8 cellular contexts compared by ENCODE assay signal in the genomic region with DNA sequence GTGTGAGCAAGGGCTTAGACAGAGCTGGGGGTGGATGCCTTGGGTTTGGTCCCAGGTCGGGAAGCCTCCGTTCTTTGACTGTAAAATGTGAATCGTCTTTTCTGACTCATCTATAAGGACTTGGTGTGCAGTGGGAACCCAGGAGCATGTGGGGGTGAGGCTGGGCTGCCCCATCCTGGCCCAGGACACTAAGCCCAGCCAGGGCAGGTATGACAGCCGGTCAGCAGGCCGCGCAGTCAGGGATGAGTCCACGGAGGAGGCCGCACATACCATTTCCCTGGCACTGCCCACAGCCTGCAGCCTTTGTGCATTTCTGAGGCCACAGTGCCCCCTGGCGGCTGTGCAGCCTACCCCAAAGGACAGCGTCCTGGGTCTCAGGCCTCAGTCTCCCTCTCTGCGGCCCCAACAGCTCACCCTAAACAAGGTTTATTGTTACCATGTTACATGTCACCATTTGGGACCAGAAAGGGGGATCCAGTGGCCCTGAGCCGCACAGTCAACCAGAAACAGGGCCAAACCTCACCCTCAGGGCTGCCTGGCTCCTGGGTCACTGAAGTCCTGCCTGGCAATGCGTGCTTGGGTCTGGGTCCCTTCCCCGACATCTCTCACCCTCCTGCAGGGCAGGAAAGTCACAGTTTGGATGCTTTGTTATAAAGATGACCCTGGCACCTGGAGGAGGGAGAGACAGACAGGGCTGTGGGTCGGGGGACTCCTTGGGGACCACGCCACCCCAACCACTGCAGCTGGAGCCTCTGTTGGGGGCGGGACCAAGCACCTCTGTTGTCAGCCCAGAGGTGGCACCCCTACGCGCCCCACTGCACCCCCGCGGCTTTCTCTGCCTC. TPM values are rescaled to one million over a fixed set of nuclear protein-coding genes. Genes with fewer than 3 reads are reported as not detected.
DNase-seq lines count a peak whose midpoint lies in the region; ATAC-seq and TF ChIP-seq lines count a peak whose summit lies in the region.

No MANE protein-coding gene starts in this region.

- no peaks in the 10 kb centered on the region for H3K9me3 ChIP-seq in lung (ENCODE audit: control insufficient read depth in 2 of 2, insufficient read depth in 1 of 2, low read length in 1 of 2)

- WGBS in lung, 2 donors, result 51 to 53% methylated on average over 21 of the region's 21 CpGs

- H3K27ac Mint-ChIP-seq in activated CD4-positive, alpha-beta memory T cell treated with anti-CD3 and anti-CD28 coated beads, Interleukin-2, amount 10 ng/mL, durations not matched to agents 7 days and 5 days, result no peak overlapping the region

- H3K27me3 Mint-ChIP-seq in activated CD4-positive, alpha-beta memory T cell treated with anti-CD3 and anti-CD28 coated beads, Interleukin-2, amount 10 ng/mL, durations not matched to agents 7 days and 5 days, result no peaks in the 10 kb centered on the region

- no peak overlapping the region for H3K4me3 Mint-ChIP-seq in activated CD4-positive, alpha-beta memory T cell treated with anti-CD3 and anti-CD28 coated beads, Interleukin-2, amount 10 ng/mL, durations not matched to agents 7 days and 5 days

- ATAC-seq in lung (ENCODE audit: insufficient read depth, low FRiP score) (peak; percentile 90), HG03135 (IDR thresholded peaks at IDR 0.05; ENCODE audit: unreplicated experiment) (no peak)

- H3K4me1 ChIP-seq in lung (ENCODE audit: control insufficient read depth in 2 of 2, insufficient read depth in 2 of 2, low read length in 2 of 2), result no peaks in the 10 kb centered on the region

- no peaks in the 10 kb centered on the region for H3K4me1 Mint-ChIP-seq in activated CD4-positive, alpha-beta memory T cell treated with anti-CD3 and anti-CD28 coated beads, Interleukin-2, amount 10 ng/mL, durations not matched to agents 7 days and 5 days

- TF ChIP-seq CTCF in AG10803 (conservative IDR thresholded peaks at IDR 0.05; ENCODE audit: low read length) (peak; percentile 91), dorsolateral prefrontal cortex (IDR thresholded peaks at IDR 0.05 in 54 of 56, conservative IDR thresholded peaks at IDR 0.05 in 2 of 56; ENCODE audit: low read depth in 1 of 56, partially characterized antibody in 56 of 56) (peak; percentile 79 to 99 (median 95)), lung (IDR thresholded peaks at IDR 0.05; ENCODE audit: control extremely low read depth, extremely low read depth) (peak; percentile 94)

- no peaks in the 10 kb centered on the region for H3K36me3 Mint-ChIP-seq in activated CD4-positive, alpha-beta memory T cell treated with anti-CD3 and anti-CD28 coated beads, Interleukin-2, amount 10 ng/mL, durations not matched to agents 7 days and 5 days (ENCODE audit: low read depth)

- H3K27me3 ChIP-seq in dorsolateral prefrontal cortex (no peaks in the 10 kb centered on the region), lung (ENCODE audit: control insufficient read depth, insufficient read depth) (no peaks in the 10 kb centered on the region)

- H3K36me3 ChIP-seq in lung (ENCODE audit: control insufficient read depth in 2 of 2, insufficient read depth in 2 of 2, low read length in 2 of 2), result peaks cover 0 to 4% of the 10 kb centered on the region in 2 donors

- peak overlapping the region in 1 of 59 donors; percentile 31 for H3K27ac ChIP-seq in dorsolateral prefrontal cortex
- H3K27ac ChIP-seq in lung (ENCODE audit: low read depth in 1 of 2, low read length in 1 of 2), result no peak overlapping the region

- H3K4me3 ChIP-seq in AG10803 (ENCODE audit: low read length), result no peak overlapping the region
- H3K4me3 ChIP-seq in dorsolateral prefrontal cortex, result peak overlapping the region in 4 of 59 donors; percentile 1 to 28 (median 16)
- H3K4me3 ChIP-seq in lung, result no peak overlapping the region

- DNase-seq in AG10803 (ENCODE audit: low read depth) (peak; percentile 75), GM19240 (ENCODE audit: insufficient read length, low spot score) (peak; percentile 83), NCI-H345 (lab: John Stamatoyannopoulos, UW) (peak; percentile 50), dorsolateral prefrontal cortex (peak; percentile 77 to 93 (median 86)), lung (ENCODE audit: low spot score) (peak; percentile 76)
- peak; percentile 74 for DNase-seq in activated CD4-positive, alpha-beta memory T cell treated with anti-CD3 and anti-CD28 coated beads, Interleukin-2, amount 10 ng/mL, durations not matched to agents 7 days and 5 days
- DNase-seq in stimulated activated CD8-positive, alpha-beta memory T cell treated with anti-CD3 and anti-CD28 coated beads, Interleukin-12 subunit alpha, Interleukin-12 subunit beta, amount 100 ng/mL, for 1 hour (ENCODE audit: low read depth), result peak; percentile 62

- CTCF ChIA-PET in activated CD4-positive, alpha-beta memory T cell treated with anti-CD3 and anti-CD28 coated beads, Interleukin-2, amount 10 ng/mL, durations not matched to agents 7 days and 5 days (lab: Charles Lee), result interaction anchor here (0.5 to 2.8 kb wide), 5 partner anchors 39 to 729 kb away, joined by 3 to 11 read pairs (median 4); no protein-coding TSS in a partner anchor

- H3K9me3 Mint-ChIP-seq in activated CD4-positive, alpha-beta memory T cell treated with anti-CD3 and anti-CD28 coated beads, Interleukin-2, amount 10 ng/mL, durations not matched to agents 7 days and 5 days, result no peaks in the 10 kb centered on the region

- intact Hi-C loops in dorsolateral prefrontal cortex (cut with DNase I), result loop anchor here (1.0 to 10.0 kb wide), 4 partner anchors 667 to 730 kb away; no protein-coding TSS in a partner anchor

- POLR2A ChIA-PET in activated CD4-positive, alpha-beta memory T cell treated with anti-CD3 and anti-CD28 coated beads, Interleukin-2, amount 10 ng/mL, durations not matched to agents 7 days and 5 days (lab: Charles Lee), result no interaction called here

RNA-seq across cellular contexts. Expression of a gene that starts 14.4 kb away (rescaled TPM):
- total RNA-seq in activated CD4-positive, alpha-beta memory T cell treated with anti-CD3 and anti-CD28 coated beads, Interleukin-2, amount 10 ng/mL, durations not matched to agents 7 days and 5 days, result 1 to 10 TPM; 2.1 to 2.3 TPM
- 10 to 100 TPM in 22 of 120 experiments, 1 to 10 TPM in 98; 2.5 to 15.8 (median 7.9) TPM for total RNA-seq in dorsolateral prefrontal cortex
- 1 to 10 TPM; 3.3 to 9.7 TPM for total RNA-seq in lung
- polyA plus RNA-seq in lung, result 1 to 10 TPM; 5.1 to 9.4 TPM
